Comparison of ENCODE assay signal across 1 cellular context in the genomic region with DNA sequence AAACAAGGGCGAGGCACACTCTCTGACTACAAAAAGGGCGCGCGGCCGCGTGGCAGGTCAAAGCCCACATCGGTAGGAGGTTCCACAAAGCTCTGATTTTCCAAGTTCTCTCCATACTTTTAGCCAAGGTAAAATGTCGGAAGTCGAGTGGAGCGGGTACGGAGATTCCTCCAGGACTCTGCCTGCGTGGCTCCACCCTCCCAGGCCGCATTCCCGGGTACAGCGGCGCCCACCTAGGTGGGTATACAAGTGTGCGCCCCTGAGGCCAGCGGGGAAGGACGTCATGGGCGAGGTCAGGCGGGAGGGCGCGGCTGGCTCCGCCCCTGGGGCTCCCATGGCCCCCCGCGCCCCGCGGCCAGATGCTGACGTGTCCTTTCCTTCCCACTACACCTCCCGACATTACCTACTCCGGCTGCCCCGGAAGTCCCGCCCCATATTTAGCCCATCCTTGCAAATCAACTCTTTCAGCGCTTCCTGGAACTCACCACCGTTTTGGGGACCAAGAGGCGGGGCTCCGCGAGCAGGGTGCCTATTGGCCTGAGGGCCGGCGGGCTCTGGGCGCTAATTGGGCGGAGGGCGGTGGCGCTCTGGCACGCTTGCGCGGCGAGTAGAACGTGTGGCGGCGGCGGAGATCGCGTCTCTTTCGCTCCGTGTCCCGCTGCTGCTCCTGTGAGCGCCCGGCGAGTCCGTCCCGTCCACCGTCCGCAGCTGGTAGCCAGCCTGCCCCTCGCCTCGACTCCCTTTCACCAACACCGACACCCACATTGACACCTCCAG.
TF ChIP-seq lines count a peak whose summit lies in the region.

A gene (plus strand): TSS at position 639 of the 777 bp plus-strand sequence. CDS start 180 bp downstream, outside the sequence.

TF ChIP-seq in HEK293, 187 proteins besides CTCF, POLR2A, EP300 and RAD21 (continued from another document and continues in another):
- TF ChIP-seq, protein P1, sequence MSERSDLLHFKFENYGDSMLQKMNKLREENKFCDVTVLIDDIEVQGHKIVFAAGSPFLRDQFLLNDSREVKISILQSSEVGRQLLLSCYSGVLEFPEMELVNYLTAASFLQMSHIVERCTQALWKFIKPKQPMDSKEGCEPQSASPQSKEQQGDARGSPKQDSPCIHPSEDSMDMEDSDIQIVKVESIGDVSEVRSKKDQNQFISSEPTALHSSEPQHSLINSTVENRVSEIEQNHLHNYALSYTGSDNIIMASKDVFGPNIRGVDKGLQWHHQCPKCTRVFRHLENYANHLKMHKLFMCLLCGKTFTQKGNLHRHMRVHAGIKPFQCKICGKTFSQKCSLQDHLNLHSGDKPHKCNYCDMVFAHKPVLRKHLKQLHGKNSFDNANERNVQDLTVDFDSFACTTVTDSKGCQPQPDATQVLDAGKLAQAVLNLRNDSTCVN (tag by site-specific recombination; optimal IDR thresholded peaks at IDR 0.05), result peak; percentile 79
- TF ChIP-seq ZNF707 (tag by site-specific recombination; IDR thresholded peaks at IDR 0.05), result no peak
- TF ChIP-seq ZNF23 (tag by site-specific recombination; IDR thresholded peaks at IDR 0.05; ENCODE audit: borderline replicate concordance), result no peak
- peak; percentile 64; the same call in 1 of the 2 replicates for TF ChIP-seq YY1 (tag by site-specific recombination; IDR thresholded peaks at IDR 0.05)
- TF ChIP-seq, protein P2, sequence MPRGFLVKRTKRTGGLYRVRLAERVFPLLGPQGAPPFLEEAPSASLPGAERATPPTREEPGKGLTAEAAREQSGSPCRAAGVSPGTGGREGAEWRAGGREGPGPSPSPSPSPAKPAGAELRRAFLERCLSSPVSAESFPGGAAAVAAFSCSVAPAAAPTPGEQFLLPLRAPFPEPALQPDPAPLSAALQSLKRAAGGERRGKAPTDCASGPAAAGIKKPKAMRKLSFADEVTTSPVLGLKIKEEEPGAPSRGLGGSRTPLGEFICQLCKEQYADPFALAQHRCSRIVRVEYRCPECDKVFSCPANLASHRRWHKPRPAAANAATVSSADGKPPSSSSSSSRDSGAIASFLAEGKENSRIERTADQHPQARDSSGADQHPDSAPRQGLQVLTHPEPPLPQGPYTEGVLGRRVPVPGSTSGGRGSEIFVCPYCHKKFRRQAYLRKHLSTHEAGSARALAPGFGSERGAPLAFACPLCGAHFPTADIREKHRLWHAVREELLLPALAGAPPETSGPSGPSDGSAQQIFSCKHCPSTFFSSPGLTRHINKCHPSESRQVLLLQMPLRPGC (tag by site-specific recombination; IDR thresholded peaks at IDR 0.05), result no peak
- no peak for TF ChIP-seq HOXD13 (CRISPR knock-in tag; IDR thresholded peaks at IDR 0.05; ENCODE audit: borderline replicate concordance)
- 0 out of 2 replicates have a peak, but pooled peaks have one; percentile 7 for TF ChIP-seq WT1 (tag by site-specific recombination; IDR thresholded peaks at IDR 0.05)
- TF ChIP-seq ZIC2 (tag by site-specific recombination; IDR thresholded peaks at IDR 0.05), result peak; percentile 89
- TF ChIP-seq, protein P3, sequence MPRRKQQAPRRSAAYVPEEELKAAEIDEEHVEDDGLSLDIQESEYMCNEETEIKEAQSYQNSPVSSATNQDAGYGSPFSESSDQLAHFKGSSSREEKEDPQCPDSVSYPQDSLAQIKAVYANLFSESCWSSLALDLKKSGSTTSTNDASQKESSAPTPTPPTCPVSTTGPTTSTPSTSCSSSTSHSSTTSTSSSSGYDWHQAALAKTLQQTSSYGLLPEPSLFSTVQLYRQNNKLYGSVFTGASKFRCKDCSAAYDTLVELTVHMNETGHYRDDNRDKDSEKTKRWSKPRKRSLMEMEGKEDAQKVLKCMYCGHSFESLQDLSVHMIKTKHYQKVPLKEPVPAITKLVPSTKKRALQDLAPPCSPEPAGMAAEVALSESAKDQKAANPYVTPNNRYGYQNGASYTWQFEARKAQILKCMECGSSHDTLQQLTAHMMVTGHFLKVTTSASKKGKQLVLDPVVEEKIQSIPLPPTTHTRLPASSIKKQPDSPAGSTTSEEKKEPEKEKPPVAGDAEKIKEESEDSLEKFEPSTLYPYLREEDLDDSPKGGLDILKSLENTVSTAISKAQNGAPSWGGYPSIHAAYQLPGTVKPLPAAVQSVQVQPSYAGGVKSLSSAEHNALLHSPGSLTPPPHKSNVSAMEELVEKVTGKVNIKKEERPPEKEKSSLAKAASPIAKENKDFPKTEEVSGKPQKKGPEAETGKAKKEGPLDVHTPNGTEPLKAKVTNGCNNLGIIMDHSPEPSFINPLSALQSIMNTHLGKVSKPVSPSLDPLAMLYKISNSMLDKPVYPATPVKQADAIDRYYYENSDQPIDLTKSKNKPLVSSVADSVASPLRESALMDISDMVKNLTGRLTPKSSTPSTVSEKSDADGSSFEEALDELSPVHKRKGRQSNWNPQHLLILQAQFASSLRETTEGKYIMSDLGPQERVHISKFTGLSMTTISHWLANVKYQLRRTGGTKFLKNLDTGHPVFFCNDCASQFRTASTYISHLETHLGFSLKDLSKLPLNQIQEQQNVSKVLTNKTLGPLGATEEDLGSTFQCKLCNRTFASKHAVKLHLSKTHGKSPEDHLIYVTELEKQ (tag by site-specific recombination; IDR thresholded peaks at IDR 0.05; ENCODE audit: borderline replicate concordance), result no peak
- TF ChIP-seq PRDM1 (tag by site-specific recombination; IDR thresholded peaks at IDR 0.05), result 0 out of 2 replicates have a peak, but pooled peaks have one; percentile 1
- TF ChIP-seq ZNF558 (tag by site-specific recombination; IDR thresholded peaks at IDR 0.05), result no peak
- TF ChIP-seq ZNF10 (tag by site-specific recombination; IDR thresholded peaks at IDR 0.05), result no peak
- no peak for TF ChIP-seq GLI2 (tag by site-specific recombination; IDR thresholded peaks at IDR 0.05; ENCODE audit: borderline replicate concordance, low read depth)
- no peak for TF ChIP-seq ZNF169 (tag by site-specific recombination; IDR thresholded peaks at IDR 0.05)
- TF ChIP-seq ZNF654 (tag by site-specific recombination; IDR thresholded peaks at IDR 0.05; ENCODE audit: low read depth), result no peak
- no peak for TF ChIP-seq SCRT1 (tag by site-specific recombination; IDR thresholded peaks at IDR 0.05; ENCODE audit: borderline replicate concordance)
- TF ChIP-seq EGR2 (tag by site-specific recombination; IDR thresholded peaks at IDR 0.05; ENCODE audit: low read depth), result 0 out of 2 replicates have a peak, but pooled peaks have one; percentile 54
- TF ChIP-seq, protein P4, sequence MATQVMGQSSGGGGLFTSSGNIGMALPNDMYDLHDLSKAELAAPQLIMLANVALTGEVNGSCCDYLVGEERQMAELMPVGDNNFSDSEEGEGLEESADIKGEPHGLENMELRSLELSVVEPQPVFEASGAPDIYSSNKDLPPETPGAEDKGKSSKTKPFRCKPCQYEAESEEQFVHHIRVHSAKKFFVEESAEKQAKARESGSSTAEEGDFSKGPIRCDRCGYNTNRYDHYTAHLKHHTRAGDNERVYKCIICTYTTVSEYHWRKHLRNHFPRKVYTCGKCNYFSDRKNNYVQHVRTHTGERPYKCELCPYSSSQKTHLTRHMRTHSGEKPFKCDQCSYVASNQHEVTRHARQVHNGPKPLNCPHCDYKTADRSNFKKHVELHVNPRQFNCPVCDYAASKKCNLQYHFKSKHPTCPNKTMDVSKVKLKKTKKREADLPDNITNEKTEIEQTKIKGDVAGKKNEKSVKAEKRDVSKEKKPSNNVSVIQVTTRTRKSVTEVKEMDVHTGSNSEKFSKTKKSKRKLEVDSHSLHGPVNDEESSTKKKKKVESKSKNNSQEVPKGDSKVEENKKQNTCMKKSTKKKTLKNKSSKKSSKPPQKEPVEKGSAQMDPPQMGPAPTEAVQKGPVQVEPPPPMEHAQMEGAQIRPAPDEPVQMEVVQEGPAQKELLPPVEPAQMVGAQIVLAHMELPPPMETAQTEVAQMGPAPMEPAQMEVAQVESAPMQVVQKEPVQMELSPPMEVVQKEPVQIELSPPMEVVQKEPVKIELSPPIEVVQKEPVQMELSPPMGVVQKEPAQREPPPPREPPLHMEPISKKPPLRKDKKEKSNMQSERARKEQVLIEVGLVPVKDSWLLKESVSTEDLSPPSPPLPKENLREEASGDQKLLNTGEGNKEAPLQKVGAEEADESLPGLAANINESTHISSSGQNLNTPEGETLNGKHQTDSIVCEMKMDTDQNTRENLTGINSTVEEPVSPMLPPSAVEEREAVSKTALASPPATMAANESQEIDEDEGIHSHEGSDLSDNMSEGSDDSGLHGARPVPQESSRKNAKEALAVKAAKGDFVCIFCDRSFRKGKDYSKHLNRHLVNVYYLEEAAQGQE (tag by site-specific recombination; IDR thresholded peaks at IDR 0.05), result peak; percentile 50; the same call in 1 of the 2 replicates
- no peak for TF ChIP-seq ZNF510 (tag by site-specific recombination; IDR thresholded peaks at IDR 0.05; ENCODE audit: insufficient replicate concordance)
- no peak for TF ChIP-seq ZNF473 (tag by site-specific recombination; IDR thresholded peaks at IDR 0.05)
- TF ChIP-seq ZBTB17 (tag by site-specific recombination; IDR thresholded peaks at IDR 0.05), result no peak
- TF ChIP-seq ZSCAN16 (tag by site-specific recombination; IDR thresholded peaks at IDR 0.05), result no peak
- TF ChIP-seq ZNF521 (tag by site-specific recombination; IDR thresholded peaks at IDR 0.05), result no peak
- TF ChIP-seq ZNF157 (tag by site-specific recombination; IDR thresholded peaks at IDR 0.05), result no peak
- no peak for TF ChIP-seq ZNF624 (tag by site-specific recombination; IDR thresholded peaks at IDR 0.05)
- TF ChIP-seq, protein P5, sequence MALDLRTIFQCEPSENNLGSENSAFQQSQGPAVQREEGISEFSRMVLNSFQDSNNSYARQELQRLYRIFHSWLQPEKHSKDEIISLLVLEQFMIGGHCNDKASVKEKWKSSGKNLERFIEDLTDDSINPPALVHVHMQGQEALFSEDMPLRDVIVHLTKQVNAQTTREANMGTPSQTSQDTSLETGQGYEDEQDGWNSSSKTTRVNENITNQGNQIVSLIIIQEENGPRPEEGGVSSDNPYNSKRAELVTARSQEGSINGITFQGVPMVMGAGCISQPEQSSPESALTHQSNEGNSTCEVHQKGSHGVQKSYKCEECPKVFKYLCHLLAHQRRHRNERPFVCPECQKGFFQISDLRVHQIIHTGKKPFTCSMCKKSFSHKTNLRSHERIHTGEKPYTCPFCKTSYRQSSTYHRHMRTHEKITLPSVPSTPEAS (tag by site-specific recombination; IDR thresholded peaks at IDR 0.05), result peak; percentile 7; the same call in 1 of the 2 replicates
- TF ChIP-seq RBAK (tag by site-specific recombination; IDR thresholded peaks at IDR 0.05), result no peak
- TF ChIP-seq ZNF658 (tag by site-specific recombination; IDR thresholded peaks at IDR 0.05), result no peak
- TF ChIP-seq ZNF266 (tag by site-specific recombination; IDR thresholded peaks at IDR 0.05; ENCODE audit: low read depth), result no peak
- no peak for TF ChIP-seq ZNF549 (tag by site-specific recombination; IDR thresholded peaks at IDR 0.05)
- no peak for TF ChIP-seq ZNF248 (tag by site-specific recombination; IDR thresholded peaks at IDR 0.05)
- peak; percentile 95 for TF ChIP-seq ZBTB8A (tag by site-specific recombination; IDR thresholded peaks at IDR 0.05)
- TF ChIP-seq ZNF311 (tag by site-specific recombination; IDR thresholded peaks at IDR 0.05; ENCODE audit: borderline replicate concordance), result no peak
- no peak for TF ChIP-seq OSR2 (tag by site-specific recombination; IDR thresholded peaks at IDR 0.05)
- peak; percentile 70 for TF ChIP-seq ZBTB20 (tag by site-specific recombination; IDR thresholded peaks at IDR 0.05)
- TF ChIP-seq, protein P6, sequence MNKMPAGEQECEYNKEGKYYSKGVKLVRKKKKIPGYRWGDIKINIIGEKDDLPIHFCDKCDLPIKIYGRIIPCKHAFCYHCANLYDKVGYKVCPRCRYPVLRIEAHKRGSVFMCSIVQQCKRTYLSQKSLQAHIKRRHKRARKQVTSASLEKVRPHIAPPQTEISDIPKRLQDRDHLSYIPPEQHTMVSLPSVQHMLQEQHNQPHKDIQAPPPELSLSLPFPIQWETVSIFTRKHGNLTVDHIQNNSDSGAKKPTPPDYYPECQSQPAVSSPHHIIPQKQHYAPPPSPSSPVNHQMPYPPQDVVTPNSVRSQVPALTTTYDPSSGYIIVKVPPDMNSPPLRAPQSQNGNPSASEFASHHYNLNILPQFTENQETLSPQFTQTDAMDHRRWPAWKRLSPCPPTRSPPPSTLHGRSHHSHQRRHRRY (tag by site-specific recombination; IDR thresholded peaks at IDR 0.05), result 0 out of 2 replicates have a peak, but pooled peaks have one; percentile 20
- TF ChIP-seq ZNF670 (tag by site-specific recombination; IDR thresholded peaks at IDR 0.05; ENCODE audit: low read depth), result no peak
- no peak for TF ChIP-seq ZNF514 (tag by site-specific recombination; IDR thresholded peaks at IDR 0.05)
- TF ChIP-seq ZEB2 (tag by site-specific recombination; IDR thresholded peaks at IDR 0.05), result peak; percentile 88
- TF ChIP-seq BCL11A (tag by site-specific recombination; IDR thresholded peaks at IDR 0.05; ENCODE audit: low read depth), result no peak
- TF ChIP-seq, protein P7, sequence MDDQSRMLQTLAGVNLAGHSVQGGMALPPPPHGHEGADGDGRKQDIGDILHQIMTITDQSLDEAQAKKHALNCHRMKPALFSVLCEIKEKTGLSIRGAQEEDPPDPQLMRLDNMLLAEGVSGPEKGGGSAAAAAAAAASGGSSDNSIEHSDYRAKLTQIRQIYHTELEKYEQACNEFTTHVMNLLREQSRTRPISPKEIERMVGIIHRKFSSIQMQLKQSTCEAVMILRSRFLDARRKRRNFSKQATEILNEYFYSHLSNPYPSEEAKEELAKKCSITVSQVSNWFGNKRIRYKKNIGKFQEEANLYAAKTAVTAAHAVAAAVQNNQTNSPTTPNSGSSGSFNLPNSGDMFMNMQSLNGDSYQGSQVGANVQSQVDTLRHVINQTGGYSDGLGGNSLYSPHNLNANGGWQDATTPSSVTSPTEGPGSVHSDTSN (CRISPR knock-in tag; IDR thresholded peaks at IDR 0.05), result no peak
- 0 out of 2 replicates have a peak, but pooled peaks have one; percentile 65 for TF ChIP-seq ZBTB7A (tag by site-specific recombination; IDR thresholded peaks at IDR 0.05; ENCODE audit: low read depth)
- TF ChIP-seq ZNF121 (tag by site-specific recombination; IDR thresholded peaks at IDR 0.05), result no peak
- TF ChIP-seq ZNF610 (tag by site-specific recombination; IDR thresholded peaks at IDR 0.05; ENCODE audit: borderline replicate concordance), result no peak
- no peak for TF ChIP-seq ZNF202 (tag by site-specific recombination; IDR thresholded peaks at IDR 0.05; ENCODE audit: borderline replicate concordance)
- TF ChIP-seq ZNF76 (tag by site-specific recombination; IDR thresholded peaks at IDR 0.05; ENCODE audit: borderline replicate concordance, low read depth), result peak; percentile 90
- peak; percentile 91 for TF ChIP-seq KLF10 (tag by site-specific recombination; IDR thresholded peaks at IDR 0.05)
- TF ChIP-seq, protein P8, sequence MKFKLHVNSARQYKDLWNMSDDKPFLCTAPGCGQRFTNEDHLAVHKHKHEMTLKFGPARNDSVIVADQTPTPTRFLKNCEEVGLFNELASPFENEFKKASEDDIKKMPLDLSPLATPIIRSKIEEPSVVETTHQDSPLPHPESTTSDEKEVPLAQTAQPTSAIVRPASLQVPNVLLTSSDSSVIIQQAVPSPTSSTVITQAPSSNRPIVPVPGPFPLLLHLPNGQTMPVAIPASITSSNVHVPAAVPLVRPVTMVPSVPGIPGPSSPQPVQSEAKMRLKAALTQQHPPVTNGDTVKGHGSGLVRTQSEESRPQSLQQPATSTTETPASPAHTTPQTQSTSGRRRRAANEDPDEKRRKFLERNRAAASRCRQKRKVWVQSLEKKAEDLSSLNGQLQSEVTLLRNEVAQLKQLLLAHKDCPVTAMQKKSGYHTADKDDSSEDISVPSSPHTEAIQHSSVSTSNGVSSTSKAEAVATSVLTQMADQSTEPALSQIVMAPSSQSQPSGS (tag by site-specific recombination; IDR thresholded peaks at IDR 0.05; ENCODE audit: low read depth), result peak; percentile 75
